Comparison of ENCODE assay signal across 9 cellular contexts in the genomic region with DNA sequence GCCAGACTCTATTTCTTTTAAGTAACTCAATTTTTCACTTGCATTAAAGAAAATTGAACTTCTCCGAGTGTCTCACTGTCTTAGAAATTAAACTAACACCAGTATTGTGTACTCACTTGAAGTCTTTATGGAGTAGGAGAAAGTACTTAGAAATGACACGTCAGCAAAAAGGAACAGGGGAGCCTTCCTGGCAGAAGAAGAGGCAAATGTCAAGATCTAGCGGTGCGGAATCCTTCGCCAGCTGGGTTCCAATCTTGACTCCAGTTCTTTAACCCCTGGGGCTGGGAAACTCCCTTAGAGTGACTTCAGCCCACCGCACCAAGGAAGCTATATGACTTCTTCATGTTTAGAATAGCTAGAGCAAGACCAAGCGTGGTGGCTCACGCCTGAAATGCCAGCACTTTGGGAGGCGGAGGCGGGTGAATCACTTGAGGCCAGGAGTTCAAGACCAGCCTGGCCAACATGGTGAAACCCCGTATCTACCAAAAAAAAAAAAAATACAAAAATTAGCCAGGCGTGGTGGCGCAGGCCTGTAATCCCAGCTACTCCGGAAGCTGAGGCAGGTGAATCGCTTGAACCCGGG. TPM values are rescaled to one million over a fixed set of nuclear protein-coding genes. Genes with fewer than 3 reads are reported as not detected.
DNase-seq lines count a peak whose midpoint lies in the region; TF ChIP-seq lines count a peak whose summit lies in the region.
"Had no signal": no experiment of that assay in that cellular context is flagged by ENCODE, and none has a peak within 500 bp of the region (broad histone marks: within the 10 kb centered on the region; RNA-seq: fewer than 3 reads in every experiment).

No MANE protein-coding gene starts in this region.

- CTCF ChIA-PET in A673 (lab: Charles Lee): interaction anchor here (0.6 to 0.8 kb wide), 3 partner anchors 36 to 351 kb away, joined by 3 to 7 read pairs (median 5); no protein-coding TSS in a partner anchor
- CTCF ChIA-PET in activated naive CD4-positive, alpha-beta T cell treated with anti-CD3 and anti-CD28 coated beads for 36 hours (lab: Charles Lee): interaction anchor here (0.7 to 1.5 kb wide), 6 partner anchors 12 to 772 kb away, joined by 3 to 9 read pairs (median 4); no protein-coding TSS in a partner anchor

- H3K27me3 ChIP-seq in A673 (replicated peaks; ENCODE audit: insufficient read depth, low read depth, low read length, poor library complexity): no peaks in the 10 kb centered on the region
- no peaks in the 10 kb centered on the region for H3K27me3 ChIP-seq in iPS-15b (ENCODE audit: control insufficient read depth, insufficient read depth, low read length)

- DNase-seq in A673 (ENCODE audit: low spot score) (no peak), dedifferentiated amniotic fluid mesenchymal stem cell (ENCODE audit: extremely low spot score) (no peak), SKM-1 treated with dmso at 0.1 percent for 144 hours (lab: John Stamatoyannopoulos, UW; ENCODE audit: unreplicated experiment) (no peak), NCI-H446 (lab: John Stamatoyannopoulos, UW) (no peak)
- peak; percentile 66 for DNase-seq in activated naive CD4-positive, alpha-beta T cell treated with anti-CD3 and anti-CD28 coated beads for 36 hours
- DNase-seq in stimulated activated CD4-positive, alpha-beta T cell treated with anti-CD3 and anti-CD28 coated beads, Interleukin-2, amount 100 ng/mL, for 4 hours (ENCODE audit: low read depth): peak; percentile 7

- H3K9me3 Mint-ChIP-seq in IgD-negative memory B cell: peaks cover 1 to 13% (median 3%) of the 10 kb centered on the region in 3 donors
- H3K9me3 Mint-ChIP-seq in activated naive CD4-positive, alpha-beta T cell treated with anti-CD3 and anti-CD28 coated beads for 36 hours: peaks cover 11% of the 10 kb centered on the region

- H3K27ac Mint-ChIP-seq in IgD-negative memory B cell: peak overlapping the region; percentile 91 to 100 (median 99)
- H3K27ac Mint-ChIP-seq in activated naive CD4-positive, alpha-beta T cell treated with anti-CD3 and anti-CD28 coated beads for 36 hours: peak overlapping the region; percentile 98

- no peaks in the 10 kb centered on the region for H3K27me3 Mint-ChIP-seq in IgD-negative memory B cell
- no peaks in the 10 kb centered on the region for H3K27me3 Mint-ChIP-seq in activated naive CD4-positive, alpha-beta T cell treated with anti-CD3 and anti-CD28 coated beads for 36 hours (ENCODE audit: low read depth)

- H3K36me3 ChIP-seq in A673 (ENCODE audit: insufficient read depth, low read length, poor library complexity, severe bottlenecking) (no peaks in the 10 kb centered on the region), iPS-15b (ENCODE audit: control insufficient read depth, insufficient read depth, low read length) (no peaks in the 10 kb centered on the region)

- H3K4me1 ChIP-seq in A673 (ENCODE audit: insufficient read depth, low read length, poor library complexity, severe bottlenecking) (peaks cover 16% of the 10 kb centered on the region), iPS-15b (ENCODE audit: control insufficient read depth, insufficient read depth, low read length) (peaks cover 5% of the 10 kb centered on the region)

- no peak overlapping the region for H3K27ac ChIP-seq in A673 (ENCODE audit: low read depth, low read length, poor library complexity, severe bottlenecking)

- H3K4me1 Mint-ChIP-seq in IgD-negative memory B cell: peaks cover 18 to 34% (median 33%) of the 10 kb centered on the region in 3 donors
- peaks cover 37% of the 10 kb centered on the region for H3K4me1 Mint-ChIP-seq in activated naive CD4-positive, alpha-beta T cell treated with anti-CD3 and anti-CD28 coated beads for 36 hours (ENCODE audit: low read depth)

- peaks cover 20% of the 10 kb centered on the region for H3K36me3 Mint-ChIP-seq in IgD-negative memory B cell
- peaks cover 41% of the 10 kb centered on the region for H3K36me3 Mint-ChIP-seq in activated naive CD4-positive, alpha-beta T cell treated with anti-CD3 and anti-CD28 coated beads for 36 hours (ENCODE audit: low read depth)

- no peaks in the 10 kb centered on the region for H3K9me3 ChIP-seq in A673 (ENCODE audit: low read depth, low read length, poor library complexity, severe bottlenecking)
- peaks cover 2% of the 10 kb centered on the region for H3K9me3 ChIP-seq in iPS-15b (ENCODE audit: control insufficient read depth, insufficient read depth, low read length)

- POLR2A ChIA-PET in A673 (lab: Charles Lee; ENCODE audit: low non-redundant PET): no interaction called here

- intact Hi-C loops in A673 (cut with micrococcal nuclease; ENCODE audit: unreplicated experiment): no loop called here
- intact Hi-C loops in activated naive CD4-positive, alpha-beta T cell treated with anti-CD3 and anti-CD28 coated beads for 36 hours (cut with micrococcal nuclease): no loop called here

- H3K9ac ChIP-seq in iPS-15b (ENCODE audit: low read depth, low read length): peak overlapping the region; percentile 99

- H3K4me3 Mint-ChIP-seq in IgD-negative memory B cell: peak overlapping the region; percentile 89 to 99 (median 99)
- peak overlapping the region; percentile 97 for H3K4me3 Mint-ChIP-seq in activated naive CD4-positive, alpha-beta T cell treated with anti-CD3 and anti-CD28 coated beads for 36 hours

- BruUV-seq in A673 (replicated peaks; lab: Mats Ljungman, UMichigan): no TSS peak

- TF ChIP-seq CTCF in A673 (conservative IDR thresholded peaks at IDR 0.05; ENCODE audit: low read depth, low read length): no peak

- peak overlapping the region; percentile 57 for H3K4me3 ChIP-seq in A673 (ENCODE audit: low read depth, low read length, poor library complexity, severe bottlenecking)
- peak overlapping the region; percentile 97 for H3K4me3 ChIP-seq in iPS-15b (ENCODE audit: low read depth, low read length)

RNA-seq across cellular contexts. Expression of a gene that starts 34.4 kb away (rescaled TPM):
- total RNA-seq in A673 (2021): 144 and 150 TPM in 2 replicates
- polyA plus RNA-seq in IgD-negative memory B cell: 59.3 TPM
- total RNA-seq in activated naive CD4-positive, alpha-beta T cell treated with anti-CD3 and anti-CD28 coated beads for 36 hours: 100 to 1,000 TPM; 105 to 115 TPM

RNA-seq across cellular contexts. Expression of a gene that starts 34.6 kb away (rescaled TPM):
- 1.9 and 2.2 TPM in 2 replicates for total RNA-seq in A673 (2021)
- polyA plus RNA-seq in IgD-negative memory B cell: 0.70 TPM
- total RNA-seq in activated naive CD4-positive, alpha-beta T cell treated with anti-CD3 and anti-CD28 coated beads for 36 hours: 1 to 10 TPM; 2.0 to 3.1 TPM

RNA-seq across cellular contexts. Expression of a gene that starts 45.1 kb away (rescaled TPM):
- not detected in 2 replicates for total RNA-seq in A673 (2021)
- not detected for polyA plus RNA-seq in IgD-negative memory B cell
- total RNA-seq in activated naive CD4-positive, alpha-beta T cell treated with anti-CD3 and anti-CD28 coated beads for 36 hours: not detected
- total RNA-seq: left colon had no signal

Comparison
In these comparisons a context has a peak if more than half of its experiments do, and no peak if none do; other contexts are left out.
1. DNase-seq: peak in activated naive CD4-positive, alpha-beta T cell treated with anti-CD3 and anti-CD28 coated beads for 36 hours (single experiment) and stimulated activated CD4-positive, alpha-beta T cell treated with anti-CD3 and anti-CD28 coated beads, Interleukin-2, amount 100 ng/mL, for 4 hours (single experiment); none in A673 (single experiment), dedifferentiated amniotic fluid mesenchymal stem cell (single experiment), SKM-1 treated with dmso at 0.1 percent for 144 hours (single experiment) and NCI-H446 (0 of 2).